22 cellular contexts compared by ENCODE assay signal in genomic region chr14:95943699-95944098, GRCh38.
DNase-seq lines count a peak whose midpoint lies in the region; ATAC-seq and TF ChIP-seq lines count a peak whose summit lies in the region.
"Had no signal": no experiment of that assay in that cellular context is flagged by ENCODE, and none has a peak within 500 bp of the region (broad histone marks: within the 10 kb centered on the region; RNA-seq: fewer than 3 reads in every experiment).

No MANE protein-coding gene starts in this region.

- H3K9me3 Mint-ChIP-seq in endodermal cell, result peaks cover 36% of the 10 kb centered on the region
- peaks cover 17% of the 10 kb centered on the region for H3K9me3 Mint-ChIP-seq in stimulated activated memory B cell treated with anti-CD40 and anti-IgM and Interleukin-4, amounts not matched to agents 10 μg/mL and 1 μg/mL and 100 μg/mL, for 72 hours

- H3K4me1 ChIP-seq in endodermal cell (ENCODE audit: control insufficient read depth, insufficient read depth, low read length), result no peaks in the 10 kb centered on the region
- H3K4me1 ChIP-seq in gastrocnemius medialis, result no peaks in the 10 kb centered on the region
- H3K4me1 ChIP-seq: right lobe of liver had no signal

- H3K27ac ChIP-seq in endodermal cell (ENCODE audit: low read depth, low read length) (peak overlapping the region; percentile 61), gastrocnemius medialis (no peak overlapping the region), caudate nucleus (ENCODE audit: low read depth, low read length) (no peak overlapping the region)
- H3K27ac ChIP-seq: right lobe of liver had no signal

- H3K27me3 Mint-ChIP-seq in endodermal cell (ENCODE audit: insufficient read depth), result no peaks in the 10 kb centered on the region
- no peaks in the 10 kb centered on the region for H3K27me3 Mint-ChIP-seq in stimulated activated memory B cell treated with anti-CD40 and anti-IgM and Interleukin-4, amounts not matched to agents 10 μg/mL and 1 μg/mL and 100 μg/mL, for 72 hours

- H3K36me3 Mint-ChIP-seq in endodermal cell (ENCODE audit: low read depth), result peaks cover 46% of the 10 kb centered on the region
- H3K36me3 Mint-ChIP-seq in stimulated activated memory B cell treated with anti-CD40 and anti-IgM and Interleukin-4, amounts not matched to agents 10 μg/mL and 1 μg/mL and 100 μg/mL, for 72 hours, result no peaks in the 10 kb centered on the region
- H3K36me3 Mint-ChIP-seq: activated naive CD8-positive, alpha-beta T cell; immature natural killer cell had no signal

- H3K4me1 Mint-ChIP-seq in endodermal cell, result peaks cover 13% of the 10 kb centered on the region
- H3K4me1 Mint-ChIP-seq in stimulated activated memory B cell treated with anti-CD40 and anti-IgM and Interleukin-4, amounts not matched to agents 10 μg/mL and 1 μg/mL and 100 μg/mL, for 72 hours, result no peaks in the 10 kb centered on the region
- H3K4me1 Mint-ChIP-seq: activated T-helper 17 cell treated with anti-CD3 and anti-CD28 coated beads, Interleukin-2, amount 50 U/mL, for 72 hours; immature natural killer cell had no signal

- no peak for ATAC-seq in gastrocnemius medialis
- ATAC-seq in stimulated activated memory B cell treated with anti-CD40 and anti-IgM and Interleukin-4, amounts not matched to agents 10 μg/mL and 1 μg/mL and 100 μg/mL, for 72 hours, result no peak
- ATAC-seq: activated T-helper 17 cell treated with anti-CD3 and anti-CD28 coated beads, Interleukin-2, amount 50 U/mL, for 72 hours; right lobe of liver had no signal

- H3K9me3 ChIP-seq in endodermal cell (ENCODE audit: control insufficient read depth, low read length) (peaks cover 38% of the 10 kb centered on the region), gastrocnemius medialis (no peaks in the 10 kb centered on the region)
- H3K9me3 ChIP-seq: right lobe of liver had no signal

- no peak for TF ChIP-seq POLR2A in gastrocnemius medialis (IDR thresholded peaks at IDR 0.05)

- no peak overlapping the region for H3K4me3 ChIP-seq in endodermal cell (ENCODE audit: low read length)
- no peak overlapping the region for H3K4me3 ChIP-seq in gastrocnemius medialis
- H3K4me3 ChIP-seq: right lobe of liver had no signal

- no peaks in the 10 kb centered on the region for H3K36me3 ChIP-seq in endodermal cell (ENCODE audit: control insufficient read depth, insufficient read depth, low read length)
- H3K36me3 ChIP-seq in gastrocnemius medialis, result no peaks in the 10 kb centered on the region
- H3K36me3 ChIP-seq: right lobe of liver had no signal

- TF ChIP-seq CTCF in endodermal cell (conservative IDR thresholded peaks at IDR 0.05), result no peak
- TF ChIP-seq CTCF in gastrocnemius medialis (IDR thresholded peaks at IDR 0.05 in 4 of 5, conservative IDR thresholded peaks at IDR 0.05 in 1 of 5), result no peak

- H3K27me3 ChIP-seq in endodermal cell (ENCODE audit: control insufficient read depth, insufficient read depth, low read length, poor library complexity, severe bottlenecking) (no peaks in the 10 kb centered on the region), gastrocnemius medialis (no peaks in the 10 kb centered on the region)
- H3K27me3 ChIP-seq: right lobe of liver had no signal

- no peak overlapping the region for H3K4me3 Mint-ChIP-seq in endodermal cell
- H3K4me3 Mint-ChIP-seq in stimulated activated memory B cell treated with anti-CD40 and anti-IgM and Interleukin-4, amounts not matched to agents 10 μg/mL and 1 μg/mL and 100 μg/mL, for 72 hours, result no peak overlapping the region
- H3K4me3 Mint-ChIP-seq: activated naive CD8-positive, alpha-beta T cell; activated T-helper 17 cell treated with anti-CD3 and anti-CD28 coated beads, Interleukin-2, amount 50 U/mL, for 72 hours; immature natural killer cell had no signal

- intact Hi-C loops in gastrocnemius medialis (cut with DNase I; ENCODE audit: low total_unique reads), result no loop called here

- no peak overlapping the region for H3K9ac ChIP-seq in endodermal cell (ENCODE audit: extremely low read depth, low read length, poor library complexity, severe bottlenecking)

- in situ Hi-C loops in gastrocnemius medialis (cut with MboI; ENCODE audit: low sequenced_read_pairs in 4 of 4), result no loop called here

- WGBS in endodermal cell (ENCODE audit: insufficient coverage in 1 of 2, insufficient read length in 1 of 2), 2 experiments, result 46 to 63% methylated on average over 4 of the region's 4 CpGs

- no peak overlapping the region for H3K27ac Mint-ChIP-seq in endodermal cell
- H3K27ac Mint-ChIP-seq in stimulated activated memory B cell treated with anti-CD40 and anti-IgM and Interleukin-4, amounts not matched to agents 10 μg/mL and 1 μg/mL and 100 μg/mL, for 72 hours, result no peak overlapping the region
- H3K27ac Mint-ChIP-seq: activated naive CD8-positive, alpha-beta T cell; activated T-helper 17 cell treated with anti-CD3 and anti-CD28 coated beads, Interleukin-2, amount 50 U/mL, for 72 hours; immature natural killer cell had no signal

- DNase-seq in DMS53 (lab: John Stamatoyannopoulos, UW) (peak; percentile 17), DMS53 treated with DMSO at 0.1 percent for 48 hours (lab: John Stamatoyannopoulos, UW; ENCODE audit: unreplicated experiment) (no peak), NCI-H2227 (lab: John Stamatoyannopoulos, UW; ENCODE audit: unreplicated experiment) (peak; percentile 85), endodermal cell (no peak), occipital lobe (lab: John Stamatoyannopoulos, UW) (peak; percentile 14), gastrocnemius medialis (no peak), caudate nucleus (lab: John Stamatoyannopoulos, UW) (no peak)
- DNase-seq: 8988T; activated CD4-positive, alpha-beta T cell treated with anti-CD3 and anti-CD28 coated beads, Interleukin-2, amount 50 U/mL, for 1 hour; AML-193; EL; immature natural killer cell; IMR-90; NCI-H2029 treated with DMSO at 0.1 percent for 48 hours; NCI-H526; OCI-M1; right lobe of liver; Right ventricle myocardium superior; stimulated activated CD8-positive, alpha-beta memory T cell treated with anti-CD3 and anti-CD28 coated beads, Interleukin-4, amount 100 ng/mL, for 48 hours had no signal

Comparison
In these comparisons a context has a peak if more than half of its experiments do, and no peak if none do; other contexts are left out.
1. DNase-seq: peak in DMS53 (single experiment), NCI-H2227 (single experiment) and occipital lobe (single experiment); none in DMS53 treated with DMSO at 0.1 percent for 48 hours (single experiment), endodermal cell (single experiment), gastrocnemius medialis (0 of 2) and caudate nucleus (0 of 61).